In genomic region chr5:115490601-115491000, GRCh38 we compare ENCODE assay signal across 19 cellular contexts.
"Had no signal": no experiment of that assay in that cellular context is flagged by ENCODE, and none has a peak within 500 bp of the region (broad histone marks: within the 10 kb centered on the region; RNA-seq: fewer than 3 reads in every experiment).

No MANE protein-coding gene starts in this region.

- H3K27ac Mint-ChIP-seq: natural killer cell had no signal

- H3K4me3 Mint-ChIP-seq: activated T-cell treated with anti-CD3 and anti-CD28 coated beads, Interleukin-2, amount 50 U/mL, for 4 hours; natural killer cell had no signal

- H3K4me1 Mint-ChIP-seq: natural killer cell had no signal

- H3K36me3 Mint-ChIP-seq: natural killer cell had no signal

- ATAC-seq: activated T-cell treated with anti-CD3 and anti-CD28 coated beads, Interleukin-2, amount 50 U/mL, for 4 hours; gastrocnemius medialis; left lobe of liver; natural killer cell; sciatic nerve had no signal

- DNase-seq: activated CD4-positive, alpha-beta T cell treated with anti-CD3 and anti-CD28 coated beads for 4 hours; activated CD8-positive, alpha-beta memory T cell treated with anti-CD3 and anti-CD28 coated beads, Interleukin-2, amount 50 U/mL, for 4 hours; activated effector memory CD4-positive, alpha-beta T cell treated with Interleukin-2 at 50 U/mL for 16 hours; activated naive CD4-positive, alpha-beta T cell treated with anti-CD3 and anti-CD28 coated beads, Interleukin-2, amount 50 U/mL, for 16 hours; activated T-cell treated with anti-CD3 and anti-CD28 coated beads, Interleukin-2, amount 50 U/mL, for 4 hours; cerebellar nuclear complex; cortex of kidney; effector CD4-positive, alpha-beta T cell; gastrocnemius medialis; head of caudate nucleus; mesenchymal stem cell; natural killer cell; stimulated activated naive CD4-positive, alpha-beta T cell; SW 1271; T-helper 2 cell; uterus; WERI-Rb-1 had no signal

- H3K9me3 Mint-ChIP-seq: activated T-cell treated with anti-CD3 and anti-CD28 coated beads, Interleukin-2, amount 50 U/mL, for 4 hours; natural killer cell had no signal
